32 cellular contexts compared by ENCODE assay signal in genomic region chr14:26068060-26068459, GRCh38.
"Had no signal": no experiment of that assay in that cellular context is flagged by ENCODE, and none has a peak within 500 bp of the region (broad histone marks: within the 10 kb centered on the region; RNA-seq: fewer than 3 reads in every experiment).

No MANE protein-coding gene starts in this region.

- H3K4me3 ChIP-seq: neural progenitor cell, ovary, prostate gland, skin epidermis, smooth muscle cell, spleen, suprapubic skin, testis, tibial artery, transverse colon, upper lobe of right lung, uterus had no signal

- H3K36me3 Mint-ChIP-seq: naive B cell; naive thymus-derived CD8-positive, alpha-beta T cell; natural killer cell treated with Interleukin-12 subunit alpha and Interleukin-12 subunit beta and Interleukin-15 and Interleukin-18, amount 100 ng/mL, for 72 hours; neural progenitor cell; stimulated activated memory B cell treated with anti-CD40 and anti-IgM and Interleukin-4, amounts not matched to agents 10 μg/mL and 1 μg/mL and 100 μg/mL, for 72 hours; type B pancreatic cell had no signal

- H3K4me1 ChIP-seq: parathyroid adenoma, prostate gland, spleen, suprapubic skin, testis, tibial artery, transverse colon, upper lobe of right lung, uterus had no signal

- H3K36me3 ChIP-seq: neural progenitor cell, ovary, prostate gland, spleen, suprapubic skin, tibial artery, transverse colon, upper lobe of right lung, uterus had no signal

- H3K9me3 Mint-ChIP-seq: nephron progenitor cell, neural progenitor cell, type B pancreatic cell had no signal

- H3K27me3 ChIP-seq: neural progenitor cell, ovary, spleen, suprapubic skin, testis, tibial artery, transverse colon, upper lobe of right lung, uterus had no signal

- DNase-seq: naive B cell; naive thymus-derived CD8-positive, alpha-beta T cell; nephron progenitor cell; occipital lobe; ovary; posterior cingulate gyrus; right cardiac atrium; spleen; stimulated activated CD4-positive, alpha-beta T cell treated with anti-CD3 and anti-CD28 coated beads, Interleukin-12 subunit alpha, Interleukin-12 subunit beta, amount 100 ng/mL, for 4 hours; stimulated activated CD4-positive, alpha-beta T cell treated with anti-CD3 and anti-CD28 coated beads, Interleukin-1b, Interleukin-23, amount 100 ng/mL, for 48 hours; stimulated activated CD4-positive, alpha-beta T cell treated with anti-CD3 and anti-CD28 coated beads, Interleukin-4, amount 100 ng/mL, for 1 hour; stimulated activated CD4-positive, alpha-beta T cell treated with anti-CD3 and anti-CD28 coated beads, Interleukin-4, amount 100 ng/mL, for 4 hours; stimulated activated CD8-positive, alpha-beta memory T cell treated with anti-CD3 and anti-CD28 coated beads, Interleukin-4, amount 100 ng/mL, for 48 hours; stimulated activated naive CD4-positive, alpha-beta T cell; stimulated activated naive CD8-positive, alpha-beta T cell treated with anti-CD3 and anti-CD28 coated beads, Interleukin-15, amount 100 ng/mL, for 72 hours; stimulated activated naive CD8-positive, alpha-beta T cell treated with anti-CD3 and anti-CD28 coated beads, Interleukin-15, Interleukin-2, amounts not matched to agents 100 U/mL and 50 U/mL, for 24 hours; substantia nigra; testis; tibial artery; transverse colon; upper lobe of right lung; uterus had no signal

- H3K27ac Mint-ChIP-seq: naive B cell; naive thymus-derived CD8-positive, alpha-beta T cell; natural killer cell treated with Interleukin-12 subunit alpha and Interleukin-12 subunit beta and Interleukin-15 and Interleukin-18, amount 100 ng/mL, for 72 hours; nephron progenitor cell; stimulated activated memory B cell treated with anti-CD40 and anti-IgM and Interleukin-4, amounts not matched to agents 10 μg/mL and 1 μg/mL and 100 μg/mL, for 72 hours; type B pancreatic cell had no signal

- H3K4me3 Mint-ChIP-seq: naive B cell; naive thymus-derived CD8-positive, alpha-beta T cell; natural killer cell treated with Interleukin-12 subunit alpha and Interleukin-12 subunit beta and Interleukin-15 and Interleukin-18, amount 100 ng/mL, for 72 hours; nephron progenitor cell; neural progenitor cell; stimulated activated memory B cell treated with anti-CD40 and anti-IgM and Interleukin-4, amounts not matched to agents 10 μg/mL and 1 μg/mL and 100 μg/mL, for 72 hours; stimulated activated naive CD8-positive, alpha-beta T cell treated with anti-CD3 and anti-CD28 coated beads, Interleukin-15, amount 100 ng/mL, for 72 hours; type B pancreatic cell had no signal

- H3K9me3 ChIP-seq: ovary, prostate gland, suprapubic skin, testis, tibial artery, transverse colon, upper lobe of right lung, uterus had no signal

- H3K27me3 Mint-ChIP-seq: naive B cell; naive thymus-derived CD8-positive, alpha-beta T cell; natural killer cell treated with Interleukin-12 subunit alpha and Interleukin-12 subunit beta and Interleukin-15 and Interleukin-18, amount 100 ng/mL, for 72 hours; stimulated activated memory B cell treated with anti-CD40 and anti-IgM and Interleukin-4, amounts not matched to agents 10 μg/mL and 1 μg/mL and 100 μg/mL, for 72 hours; stimulated activated naive CD8-positive, alpha-beta T cell treated with anti-CD3 and anti-CD28 coated beads, Interleukin-15, amount 100 ng/mL, for 72 hours; type B pancreatic cell had no signal

- H3K9ac ChIP-seq: neural progenitor cell, parathyroid adenoma had no signal

- H3K4me2 ChIP-seq: neural progenitor cell, smooth muscle cell had no signal

- H3K79me2 ChIP-seq: parathyroid adenoma had no signal

- H3K4me1 Mint-ChIP-seq: naive B cell; naive thymus-derived CD8-positive, alpha-beta T cell; nephron progenitor cell; stimulated activated memory B cell treated with anti-CD40 and anti-IgM and Interleukin-4, amounts not matched to agents 10 μg/mL and 1 μg/mL and 100 μg/mL, for 72 hours; stimulated activated naive CD8-positive, alpha-beta T cell treated with anti-CD3 and anti-CD28 coated beads, Interleukin-15, amount 100 ng/mL, for 72 hours had no signal

- ATAC-seq: naive thymus-derived CD8-positive, alpha-beta T cell; natural killer cell treated with Interleukin-12 subunit alpha and Interleukin-12 subunit beta and Interleukin-15 and Interleukin-18, amount 100 ng/mL, for 72 hours; right cardiac atrium; sciatic nerve; stimulated activated memory B cell treated with anti-CD40 and anti-IgM and Interleukin-4, amounts not matched to agents 10 μg/mL and 1 μg/mL and 100 μg/mL, for 72 hours; stimulated activated naive CD8-positive, alpha-beta T cell treated with anti-CD3 and anti-CD28 coated beads, Interleukin-15, amount 100 ng/mL, for 72 hours; stimulated activated naive CD8-positive, alpha-beta T cell treated with anti-CD3 and anti-CD28 coated beads, Interleukin-15, Interleukin-2, amounts not matched to agents 100 U/mL and 50 U/mL, for 24 hours; upper lobe of right lung had no signal

- H3K27ac ChIP-seq: neural progenitor cell, ovary, parathyroid adenoma, prostate gland, skin epidermis, spleen, suprapubic skin, testis, tibial artery, transverse colon, upper lobe of right lung, uterus had no signal

- H2AFZ ChIP-seq: parathyroid adenoma had no signal
